23 cellular contexts compared by ENCODE assay signal in genomic region chr19:11873762-11874161, GRCh38.
"Had no signal": no experiment of that assay in that cellular context is flagged by ENCODE, and none has a peak within 500 bp of the region (broad histone marks: within the 10 kb centered on the region; RNA-seq: fewer than 3 reads in every experiment).

No MANE protein-coding gene starts in this region.

- H3K4me3 Mint-ChIP-seq: stimulated activated effector memory CD8-positive, alpha-beta T cell treated with anti-CD3 and anti-CD28 coated beads, Interleukin-12 subunit alpha, Interleukin-12 subunit beta, amount 100 ng/mL, for 72 hours; stimulated activated memory B cell treated with anti-CD40 and anti-IgM and Interleukin-4, amounts not matched to agents 10 μg/mL and 1 μg/mL and 100 μg/mL, for 72 hours; stimulated activated naive B cell treated with anti-CD40 and anti-IgM and Interleukin-4, amounts not matched to agents 10 μg/mL and 1 μg/mL and 100 μg/mL, for 72 hours; stimulated activated naive CD8-positive, alpha-beta T cell treated with anti-CD3 and anti-CD28 coated beads, Interleukin-15, amount 100 ng/mL, for 72 hours; stimulated activated naive CD8-positive, alpha-beta T cell treated with anti-CD3 and anti-CD28 coated beads, Interleukin-15, Interleukin-2, amounts not matched to agents 100 ng/mL and 50 ng/mL, for 24 hours had no signal

- DNase-seq: stimulated activated CD4-positive, alpha-beta T cell treated with anti-CD3 and anti-CD28 coated beads, Interleukin-2, amount 100 ng/mL, for 48 hours; stimulated activated CD4-positive, alpha-beta T cell treated with anti-CD3 and anti-CD28 coated beads, Interleukin-4, amount 100 ng/mL, for 1 hour; stimulated activated CD4-positive, alpha-beta T cell treated with anti-CD3 and anti-CD28 coated beads, Interleukin-4, amount 100 ng/mL, for 24 hours; stimulated activated CD4-positive, alpha-beta T cell treated with anti-CD3 and anti-CD28 coated beads, Interleukin-4, amount 100 ng/mL, for 4 hours; stimulated activated CD8-positive, alpha-beta memory T cell treated with anti-CD3 and anti-CD28 coated beads, Interleukin-4, amount 100 ng/mL, for 48 hours; stimulated activated naive B cell treated with anti-CD40 and anti-IgM and Interleukin-4, amounts not matched to agents 10 μg/mL and 1 μg/mL and 100 μg/mL, for 72 hours; stimulated activated naive CD4-positive, alpha-beta T cell; stimulated activated naive CD4-positive, alpha-beta T cell treated with Interleukin-2 at 50 U/mL for 16 hours; stimulated activated naive CD8-positive, alpha-beta T cell treated with anti-CD3 and anti-CD28 coated beads, Interleukin-15, amount 100 ng/mL, for 72 hours; stimulated activated naive CD8-positive, alpha-beta T cell treated with anti-CD3 and anti-CD28 coated beads, Interleukin-15, Interleukin-2, amounts not matched to agents 100 U/mL and 50 U/mL, for 24 hours; stomach; substantia nigra; testis; thyroid gland; tibial artery; transverse colon; trophoblast cell; upper lobe of left lung; upper lobe of right lung; uterus had no signal

- H3K4me1 Mint-ChIP-seq: stimulated activated effector memory CD8-positive, alpha-beta T cell treated with anti-CD3 and anti-CD28 coated beads, Interleukin-12 subunit alpha, Interleukin-12 subunit beta, amount 100 ng/mL, for 72 hours; stimulated activated memory B cell treated with anti-CD40 and anti-IgM and Interleukin-4, amounts not matched to agents 10 μg/mL and 1 μg/mL and 100 μg/mL, for 72 hours; stimulated activated naive CD8-positive, alpha-beta T cell treated with anti-CD3 and anti-CD28 coated beads, Interleukin-15, amount 100 ng/mL, for 72 hours had no signal

- H3K36me3 Mint-ChIP-seq: stimulated activated effector memory CD8-positive, alpha-beta T cell treated with anti-CD3 and anti-CD28 coated beads, Interleukin-12 subunit alpha, Interleukin-12 subunit beta, amount 100 ng/mL, for 72 hours had no signal

- H3K27me3 Mint-ChIP-seq: stimulated activated memory B cell treated with anti-CD40 and anti-IgM and Interleukin-4, amounts not matched to agents 10 μg/mL and 1 μg/mL and 100 μg/mL, for 72 hours; stimulated activated naive B cell treated with anti-CD40 and anti-IgM and Interleukin-4, amounts not matched to agents 10 μg/mL and 1 μg/mL and 100 μg/mL, for 72 hours; stimulated activated naive CD8-positive, alpha-beta T cell treated with anti-CD3 and anti-CD28 coated beads, Interleukin-15, amount 100 ng/mL, for 72 hours; stimulated activated naive CD8-positive, alpha-beta T cell treated with anti-CD3 and anti-CD28 coated beads, Interleukin-15, Interleukin-2, amounts not matched to agents 100 ng/mL and 50 ng/mL, for 24 hours had no signal

- ATAC-seq: stimulated activated effector memory CD8-positive, alpha-beta T cell treated with anti-CD3 and anti-CD28 coated beads, Interleukin-12 subunit alpha, Interleukin-12 subunit beta, amount 100 ng/mL, for 72 hours; stimulated activated memory B cell treated with anti-CD40 and anti-IgM and Interleukin-4, amounts not matched to agents 10 μg/mL and 1 μg/mL and 100 μg/mL, for 72 hours; stimulated activated naive B cell treated with anti-CD40 and anti-IgM and Interleukin-4, amounts not matched to agents 10 μg/mL and 1 μg/mL and 100 μg/mL, for 72 hours; stimulated activated naive CD8-positive, alpha-beta T cell treated with anti-CD3 and anti-CD28 coated beads, Interleukin-15, amount 100 ng/mL, for 72 hours; stimulated activated naive CD8-positive, alpha-beta T cell treated with anti-CD3 and anti-CD28 coated beads, Interleukin-15, Interleukin-2, amounts not matched to agents 100 U/mL and 50 U/mL, for 24 hours; upper lobe of right lung had no signal

- H3K27ac Mint-ChIP-seq: stimulated activated effector memory CD8-positive, alpha-beta T cell treated with anti-CD3 and anti-CD28 coated beads, Interleukin-12 subunit alpha, Interleukin-12 subunit beta, amount 100 ng/mL, for 72 hours; stimulated activated memory B cell treated with anti-CD40 and anti-IgM and Interleukin-4, amounts not matched to agents 10 μg/mL and 1 μg/mL and 100 μg/mL, for 72 hours; stimulated activated naive B cell treated with anti-CD40 and anti-IgM and Interleukin-4, amounts not matched to agents 10 μg/mL and 1 μg/mL and 100 μg/mL, for 72 hours; stimulated activated naive CD8-positive, alpha-beta T cell treated with anti-CD3 and anti-CD28 coated beads, Interleukin-15, amount 100 ng/mL, for 72 hours; stimulated activated naive CD8-positive, alpha-beta T cell treated with anti-CD3 and anti-CD28 coated beads, Interleukin-15, Interleukin-2, amounts not matched to agents 100 ng/mL and 50 ng/mL, for 24 hours had no signal
